ENCODE assay signal across 1 cellular context in the genomic region with DNA sequence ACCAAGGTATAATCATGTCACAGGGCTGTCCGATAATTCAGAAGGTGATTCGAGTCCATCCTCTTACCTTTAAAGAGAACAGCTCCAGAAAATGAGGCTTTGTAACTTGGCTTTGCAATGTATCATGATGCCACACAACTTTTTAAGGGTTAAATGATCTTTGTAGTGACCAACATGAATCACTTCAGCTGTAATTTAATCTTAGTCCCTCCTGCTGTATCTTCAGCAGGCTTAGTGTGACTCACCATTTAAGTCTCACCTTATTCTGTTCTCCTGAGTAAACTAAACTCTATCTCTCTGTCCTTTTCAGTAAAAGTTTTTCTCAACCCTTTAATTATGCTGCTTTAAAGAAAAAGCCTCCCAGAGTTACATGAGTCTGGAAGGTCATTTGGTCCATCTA.
TF ChIP-seq lines count a peak whose summit lies in the region.

No MANE protein-coding gene starts in this region.

TF ChIP-seq in GM23338, 12 proteins besides CTCF, POLR2A, EP300 and RAD21 (continued from another document):
- TF ChIP-seq, protein P1, sequence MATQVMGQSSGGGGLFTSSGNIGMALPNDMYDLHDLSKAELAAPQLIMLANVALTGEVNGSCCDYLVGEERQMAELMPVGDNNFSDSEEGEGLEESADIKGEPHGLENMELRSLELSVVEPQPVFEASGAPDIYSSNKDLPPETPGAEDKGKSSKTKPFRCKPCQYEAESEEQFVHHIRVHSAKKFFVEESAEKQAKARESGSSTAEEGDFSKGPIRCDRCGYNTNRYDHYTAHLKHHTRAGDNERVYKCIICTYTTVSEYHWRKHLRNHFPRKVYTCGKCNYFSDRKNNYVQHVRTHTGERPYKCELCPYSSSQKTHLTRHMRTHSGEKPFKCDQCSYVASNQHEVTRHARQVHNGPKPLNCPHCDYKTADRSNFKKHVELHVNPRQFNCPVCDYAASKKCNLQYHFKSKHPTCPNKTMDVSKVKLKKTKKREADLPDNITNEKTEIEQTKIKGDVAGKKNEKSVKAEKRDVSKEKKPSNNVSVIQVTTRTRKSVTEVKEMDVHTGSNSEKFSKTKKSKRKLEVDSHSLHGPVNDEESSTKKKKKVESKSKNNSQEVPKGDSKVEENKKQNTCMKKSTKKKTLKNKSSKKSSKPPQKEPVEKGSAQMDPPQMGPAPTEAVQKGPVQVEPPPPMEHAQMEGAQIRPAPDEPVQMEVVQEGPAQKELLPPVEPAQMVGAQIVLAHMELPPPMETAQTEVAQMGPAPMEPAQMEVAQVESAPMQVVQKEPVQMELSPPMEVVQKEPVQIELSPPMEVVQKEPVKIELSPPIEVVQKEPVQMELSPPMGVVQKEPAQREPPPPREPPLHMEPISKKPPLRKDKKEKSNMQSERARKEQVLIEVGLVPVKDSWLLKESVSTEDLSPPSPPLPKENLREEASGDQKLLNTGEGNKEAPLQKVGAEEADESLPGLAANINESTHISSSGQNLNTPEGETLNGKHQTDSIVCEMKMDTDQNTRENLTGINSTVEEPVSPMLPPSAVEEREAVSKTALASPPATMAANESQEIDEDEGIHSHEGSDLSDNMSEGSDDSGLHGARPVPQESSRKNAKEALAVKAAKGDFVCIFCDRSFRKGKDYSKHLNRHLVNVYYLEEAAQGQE (IDR thresholded peaks at IDR 0.05; ENCODE audit: unreplicated experiment): no peak
- TF ChIP-seq EZH2 (IDR thresholded peaks at IDR 0.05; ENCODE audit: low read depth, unreplicated experiment) (no peak), ZNF114 (CRISPR knock-in tag; IDR thresholded peaks at IDR 0.05) (no peak)
- TF ChIP-seq, protein P2, sequence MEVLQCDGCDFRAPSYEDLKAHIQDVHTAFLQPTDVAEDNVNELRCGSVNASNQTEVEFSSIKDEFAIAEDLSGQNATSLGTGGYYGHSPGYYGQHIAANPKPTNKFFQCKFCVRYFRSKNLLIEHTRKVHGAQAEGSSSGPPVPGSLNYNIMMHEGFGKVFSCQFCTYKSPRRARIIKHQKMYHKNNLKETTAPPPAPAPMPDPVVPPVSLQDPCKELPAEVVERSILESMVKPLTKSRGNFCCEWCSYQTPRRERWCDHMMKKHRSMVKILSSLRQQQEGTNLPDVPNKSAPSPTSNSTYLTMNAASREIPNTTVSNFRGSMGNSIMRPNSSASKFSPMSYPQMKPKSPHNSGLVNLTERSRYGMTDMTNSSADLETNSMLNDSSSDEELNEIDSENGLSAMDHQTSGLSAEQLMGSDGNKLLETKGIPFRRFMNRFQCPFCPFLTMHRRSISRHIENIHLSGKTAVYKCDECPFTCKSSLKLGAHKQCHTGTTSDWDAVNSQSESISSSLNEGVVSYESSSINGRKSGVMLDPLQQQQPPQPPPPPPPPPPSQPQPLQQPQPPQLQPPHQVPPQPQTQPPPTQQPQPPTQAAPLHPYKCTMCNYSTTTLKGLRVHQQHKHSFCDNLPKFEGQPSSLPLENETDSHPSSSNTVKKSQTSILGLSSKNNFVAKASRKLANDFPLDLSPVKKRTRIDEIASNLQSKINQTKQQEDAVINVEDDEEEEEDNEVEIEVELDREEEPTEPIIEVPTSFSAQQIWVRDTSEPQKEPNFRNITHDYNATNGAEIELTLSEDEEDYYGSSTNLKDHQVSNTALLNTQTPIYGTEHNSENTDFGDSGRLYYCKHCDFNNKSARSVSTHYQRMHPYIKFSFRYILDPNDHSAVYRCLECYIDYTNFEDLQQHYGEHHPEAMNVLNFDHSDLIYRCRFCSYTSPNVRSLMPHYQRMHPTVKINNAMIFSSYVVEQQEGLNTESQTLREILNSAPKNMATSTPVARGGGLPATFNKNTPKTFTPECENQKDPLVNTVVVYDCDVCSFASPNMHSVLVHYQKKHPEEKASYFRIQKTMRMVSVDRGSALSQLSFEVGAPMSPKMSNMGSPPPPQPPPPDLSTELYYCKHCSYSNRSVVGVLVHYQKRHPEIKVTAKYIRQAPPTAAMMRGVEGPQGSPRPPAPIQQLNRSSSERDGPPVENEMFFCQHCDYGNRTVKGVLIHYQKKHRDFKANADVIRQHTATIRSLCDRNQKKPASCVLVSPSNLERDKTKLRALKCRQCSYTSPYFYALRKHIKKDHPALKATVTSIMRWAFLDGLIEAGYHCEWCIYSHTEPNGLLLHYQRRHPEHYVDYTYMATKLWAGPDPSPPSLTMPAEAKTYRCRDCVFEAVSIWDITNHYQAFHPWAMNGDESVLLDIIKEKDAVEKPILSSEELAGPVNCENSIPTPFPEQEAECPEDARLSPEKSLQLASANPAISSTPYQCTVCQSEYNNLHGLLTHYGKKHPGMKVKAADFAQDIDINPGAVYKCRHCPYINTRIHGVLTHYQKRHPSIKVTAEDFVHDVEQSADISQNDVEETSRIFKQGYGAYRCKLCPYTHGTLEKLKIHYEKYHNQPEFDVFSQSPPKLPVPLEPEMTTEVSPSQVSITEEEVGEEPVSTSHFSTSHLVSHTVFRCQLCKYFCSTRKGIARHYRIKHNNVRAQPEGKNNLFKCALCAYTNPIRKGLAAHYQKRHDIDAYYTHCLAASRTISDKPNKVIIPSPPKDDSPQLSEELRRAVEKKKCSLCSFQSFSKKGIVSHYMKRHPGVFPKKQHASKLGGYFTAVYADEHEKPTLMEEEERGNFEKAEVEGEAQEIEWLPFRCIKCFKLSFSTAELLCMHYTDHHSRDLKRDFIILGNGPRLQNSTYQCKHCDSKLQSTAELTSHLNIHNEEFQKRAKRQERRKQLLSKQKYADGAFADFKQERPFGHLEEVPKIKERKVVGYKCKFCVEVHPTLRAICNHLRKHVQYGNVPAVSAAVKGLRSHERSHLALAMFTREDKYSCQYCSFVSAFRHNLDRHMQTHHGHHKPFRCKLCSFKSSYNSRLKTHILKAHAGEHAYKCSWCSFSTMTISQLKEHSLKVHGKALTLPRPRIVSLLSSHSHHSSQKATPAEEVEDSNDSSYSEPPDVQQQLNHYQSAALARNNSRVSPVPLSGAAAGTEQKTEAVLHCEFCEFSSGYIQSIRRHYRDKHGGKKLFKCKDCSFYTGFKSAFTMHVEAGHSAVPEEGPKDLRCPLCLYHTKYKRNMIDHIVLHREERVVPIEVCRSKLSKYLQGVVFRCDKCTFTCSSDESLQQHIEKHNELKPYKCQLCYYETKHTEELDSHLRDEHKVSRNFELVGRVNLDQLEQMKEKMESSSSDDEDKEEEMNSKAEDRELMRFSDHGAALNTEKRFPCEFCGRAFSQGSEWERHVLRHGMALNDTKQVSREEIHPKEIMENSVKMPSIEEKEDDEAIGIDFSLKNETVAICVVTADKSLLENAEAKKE (CRISPR knock-in tag; IDR thresholded peaks at IDR 0.05): no peak
